18 cellular contexts compared by ENCODE assay signal in the genomic region with DNA sequence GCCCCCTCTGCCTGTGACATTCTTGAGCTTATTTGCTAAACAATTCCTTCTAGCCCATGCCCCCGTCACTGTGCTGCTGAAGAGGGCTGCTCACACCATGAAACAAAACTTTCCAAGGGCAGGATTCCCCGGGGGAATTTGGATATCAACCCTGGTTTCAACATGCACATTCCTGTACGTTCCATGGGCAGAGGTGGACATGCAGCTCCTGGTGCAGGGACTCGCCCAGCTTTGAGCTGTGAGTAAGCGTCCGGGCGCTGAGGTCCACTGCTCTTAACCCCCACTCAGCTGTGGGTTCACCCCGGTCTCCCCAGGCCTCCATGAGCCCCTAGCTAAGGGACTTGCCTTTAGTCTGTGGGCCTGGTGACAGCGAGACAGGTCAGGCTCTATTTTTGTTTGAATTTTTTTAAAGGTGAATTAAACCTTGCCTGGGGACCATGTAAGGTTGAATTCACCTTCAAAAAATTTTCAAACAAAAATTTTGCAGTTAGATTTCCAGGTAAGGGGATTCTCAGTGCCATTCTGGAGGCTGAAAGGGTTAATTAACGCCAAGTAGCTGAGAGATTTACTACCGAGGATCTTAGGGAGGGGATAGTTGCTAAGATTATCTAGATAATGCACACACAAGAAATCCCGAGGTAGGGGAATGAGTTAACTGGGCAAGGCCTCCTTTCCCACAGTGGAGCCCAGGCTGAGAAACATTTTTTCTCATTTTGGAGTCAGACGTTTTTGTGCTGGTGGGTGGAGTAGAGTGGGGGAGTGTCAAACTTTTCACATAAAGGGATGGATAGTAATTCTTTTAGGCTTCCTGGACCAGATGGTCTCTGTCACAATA.
DNase-seq lines count a peak whose midpoint lies in the region; ATAC-seq and TF ChIP-seq lines count a peak whose summit lies in the region.
"Had no signal": no experiment of that assay in that cellular context is flagged by ENCODE, and none has a peak within 500 bp of the region (broad histone marks: within the 10 kb centered on the region; RNA-seq: fewer than 3 reads in every experiment).

No MANE protein-coding gene starts in this region.

- no peak overlapping the region for H3K14ac ChIP-seq in IMR-90 (replicated peaks; ENCODE audit: low read depth, low read length)

- dilution Hi-C loops in IMR-90 (cut with HindIII; ENCODE audit: low sequenced_read_pairs, unreplicated experiment): no loop called here

- no peaks in the 10 kb centered on the region for H3K79me1 ChIP-seq in IMR-90 (ENCODE audit: low read depth in 1 of 2, low read length in 2 of 2)

- no peak overlapping the region for H2AK9ac ChIP-seq in IMR-90 (replicated peaks; ENCODE audit: low read depth, low read length, poor library complexity)

- WGBS in IMR-90 (ENCODE audit: extremely low coverage in 2 of 2, insufficient read length in 1 of 2), 2 experiments: 79% methylated on average over 4 of the region's 13 CpGs; no CpG with 5 or more reads in 1 of the 2 experiments
- WGBS in body of pancreas, 2 donors: 64 to 71% methylated on average over 13 of the region's 13 CpGs

- H3K23ac ChIP-seq in IMR-90 (ENCODE audit: low read depth, low read length): no peak overlapping the region

- CTCF ChIA-PET in IMR-90 (lab: Yijun Ruan, JAX): no interaction called here

- no peak overlapping the region for H3K4me3 ChIP-seq in IMR-90 (ENCODE audit: insufficient read depth, low read depth, low read length)
- no peak overlapping the region for H3K4me3 ChIP-seq in body of pancreas
- no peak overlapping the region for H3K4me3 ChIP-seq in fibroblast of villous mesenchyme (ENCODE audit: low read depth, low read length)
- no peak overlapping the region for H3K4me3 ChIP-seq in dorsolateral prefrontal cortex
- H3K4me3 ChIP-seq: skin epidermis, suprapubic skin had no signal

- 0 out of 2 replicates have a peak overlapping the region, but pooled peaks have one; percentile 45 for H2BK120ac ChIP-seq in IMR-90 (ENCODE audit: low read depth, low read length)

- intact Hi-C loops in IMR-90 (cut with micrococcal nuclease) (no loop called here), body of pancreas (cut with DNase I) (no loop called here), dorsolateral prefrontal cortex (cut with DNase I) (no loop called here)

- 0 out of 2 replicates have a peak overlapping the region, but pooled peaks have one; percentile 0 for H4K91ac ChIP-seq in IMR-90 (ENCODE audit: insufficient read depth, low read depth, low read length)

- H3K4ac ChIP-seq in IMR-90 (ENCODE audit: low read depth, low read length): no peak overlapping the region

- H3K9ac ChIP-seq in IMR-90 (ENCODE audit: low read depth, low read length): no peak overlapping the region
- H3K9ac ChIP-seq: parathyroid adenoma had no signal

- H3K9me3 ChIP-seq in IMR-90 (ENCODE audit: control insufficient read depth, insufficient read depth, low read length) (no peaks in the 10 kb centered on the region), body of pancreas (no peaks in the 10 kb centered on the region)
- H3K9me3 ChIP-seq: suprapubic skin had no signal

- no peak overlapping the region for H2BK20ac ChIP-seq in IMR-90 (ENCODE audit: low read depth, low read length)

- peak overlapping the region; percentile 19 for H2AFZ ChIP-seq in IMR-90 (replicated peaks; ENCODE audit: low read length, poor library complexity)
- H2AFZ ChIP-seq: parathyroid adenoma had no signal

- H3K4me2 ChIP-seq in IMR-90 (ENCODE audit: low read depth, low read length): no peak overlapping the region

- H3K18ac ChIP-seq in IMR-90 (ENCODE audit: low read depth, low read length): no peak overlapping the region

- POLR2A ChIA-PET in IMR-90 (lab: Charles Lee; ENCODE audit: unreplicated experiment): no interaction called here

- ATAC-seq in IMR-90 (ENCODE audit: low read depth): no peak
- peak; percentile 24 for ATAC-seq in body of pancreas
- ATAC-seq in HG03354 (IDR thresholded peaks at IDR 0.05; ENCODE audit: poor library complexity, severe bottlenecking, unreplicated experiment): no peak
- ATAC-seq: left lobe of liver had no signal

- H3K56ac ChIP-seq in IMR-90 (ENCODE audit: extremely low read depth, insufficient read depth, low read length): no peak overlapping the region

- no peak for TF ChIP-seq POLR2A in IMR-90 (IDR thresholded peaks at IDR 0.05; ENCODE audit: low read depth, low read length)
- TF ChIP-seq POLR2A in body of pancreas (IDR thresholded peaks at IDR 0.05): no peak

- peaks cover 8% of the 10 kb centered on the region for H3K9me1 ChIP-seq in IMR-90 (ENCODE audit: insufficient read depth, low read length)

- no peaks in the 10 kb centered on the region for H4K20me1 ChIP-seq in IMR-90 (ENCODE audit: insufficient read depth, low read length)

- TF ChIP-seq CTCF in IMR-90 (conservative IDR thresholded peaks at IDR 0.05; ENCODE audit: low read depth, low read length) (no peak), body of pancreas (IDR thresholded peaks at IDR 0.05) (no peak), fibroblast of villous mesenchyme (IDR thresholded peaks at IDR 0.05; ENCODE audit: insufficient read depth, low read depth, low read length) (no peak), dorsolateral prefrontal cortex (IDR thresholded peaks at IDR 0.05 in 54 of 56, conservative IDR thresholded peaks at IDR 0.05 in 2 of 56; ENCODE audit: low read depth in 1 of 56, partially characterized antibody in 56 of 56) (no peak)

- in situ Hi-C loops in IMR-90 (cut with MboI; ENCODE audit: low sequenced_read_pairs): no loop called here

- no peak for TF ChIP-seq RAD21 in IMR-90 (IDR thresholded peaks at IDR 0.05; ENCODE audit: low read length)

- H3K36me3 ChIP-seq in IMR-90 (ENCODE audit: control insufficient read depth, insufficient read depth, low read length): no peaks in the 10 kb centered on the region
- no peaks in the 10 kb centered on the region for H3K36me3 ChIP-seq in body of pancreas (replicated peaks in 1 of 2; ENCODE audit: insufficient read depth in 1 of 2, low read depth in 2 of 2)
- H3K36me3 ChIP-seq: suprapubic skin had no signal

- no peak overlapping the region for H2BK5ac ChIP-seq in IMR-90 (ENCODE audit: low read depth, low read length, poor library complexity, severe bottlenecking)

- H4K8ac ChIP-seq in IMR-90 (ENCODE audit: low read depth in 2 of 2, low read length in 2 of 2): no peak overlapping the region

- H2BK15ac ChIP-seq in IMR-90 (ENCODE audit: low read depth, low read length): no peak overlapping the region

- peaks cover 8% of the 10 kb centered on the region for H3K27me3 ChIP-seq in IMR-90 (ENCODE audit: control insufficient read depth, insufficient read depth, low read length)
- H3K27me3 ChIP-seq in body of pancreas: no peaks in the 10 kb centered on the region
- H3K27me3 ChIP-seq in dorsolateral prefrontal cortex: no peaks in the 10 kb centered on the region
- H3K27me3 ChIP-seq: suprapubic skin had no signal

- peak overlapping the region; percentile 3; the same call in 1 of the 2 replicates for H2AK5ac ChIP-seq in IMR-90 (ENCODE audit: low read depth, low read length)

- BruUV-seq in IMR-90 (replicated peaks; lab: Mats Ljungman, UMichigan): no TSS peak

- H3K4me1 ChIP-seq in IMR-90 (ENCODE audit: control insufficient read depth, insufficient read depth, low read length): peaks cover 9% of the 10 kb centered on the region
- peaks cover 6% of the 10 kb centered on the region for H3K4me1 ChIP-seq in body of pancreas
- H3K4me1 ChIP-seq: parathyroid adenoma had no signal

- H3K27ac ChIP-seq in IMR-90 (ENCODE audit: insufficient read depth, low read length) (no peak overlapping the region), body of pancreas (no peak overlapping the region), dorsolateral prefrontal cortex (no peak overlapping the region)
- H3K27ac ChIP-seq: parathyroid adenoma, suprapubic skin had no signal

- no peak overlapping the region for H4K5ac ChIP-seq in IMR-90 (ENCODE audit: low read depth, low read length)

- DNase-seq in IMR-90: peak; percentile 5
- no peak for DNase-seq in body of pancreas
- DNase-seq in fibroblast of villous mesenchyme (ENCODE audit: low read depth): peak; percentile 40
- peak; percentile 65 for DNase-seq in renal cortical epithelial cell (ENCODE audit: low read depth)
- DNase-seq in dorsolateral prefrontal cortex: no peak
- DNase-seq in ecto neural progenitor cell (ENCODE audit: low spot score): no peak
- DNase-seq in NCI-H526 (lab: John Stamatoyannopoulos, UW): no peak
- DNase-seq: activated CD4-positive, alpha-beta memory T cell treated with anti-CD3 and anti-CD28 coated beads for 36 hours; activated T-cell treated with anti-CD3 and anti-CD28 coated beads, Interleukin-2, amount 50 U/mL, for 1 hour; KBM-7; NCI-H1048; stimulated activated CD4-positive, alpha-beta T cell treated with anti-CD3 and anti-CD28 coated beads, Interleukin-4, amount 100 ng/mL, for 4 hours; stimulated activated CD8-positive, alpha-beta memory T cell treated with anti-CD3 and anti-CD28 coated beads, Interleukin-4, amount 100 ng/mL, for 48 hours had no signal

TF ChIP-seq in IMR-90, 13 proteins besides CTCF, POLR2A, EP300 and RAD21:
- no peak for TF ChIP-seq FOS (IDR thresholded peaks at IDR 0.05; ENCODE audit: low read depth, low read length)
- TF ChIP-seq MXI1 (IDR thresholded peaks at IDR 0.05; ENCODE audit: borderline replicate concordance, low read depth, low read length): no peak
- no peak for TF ChIP-seq RCOR1 (IDR thresholded peaks at IDR 0.05; ENCODE audit: insufficient replicate concordance, low read length)
- TF ChIP-seq, protein P1, sequence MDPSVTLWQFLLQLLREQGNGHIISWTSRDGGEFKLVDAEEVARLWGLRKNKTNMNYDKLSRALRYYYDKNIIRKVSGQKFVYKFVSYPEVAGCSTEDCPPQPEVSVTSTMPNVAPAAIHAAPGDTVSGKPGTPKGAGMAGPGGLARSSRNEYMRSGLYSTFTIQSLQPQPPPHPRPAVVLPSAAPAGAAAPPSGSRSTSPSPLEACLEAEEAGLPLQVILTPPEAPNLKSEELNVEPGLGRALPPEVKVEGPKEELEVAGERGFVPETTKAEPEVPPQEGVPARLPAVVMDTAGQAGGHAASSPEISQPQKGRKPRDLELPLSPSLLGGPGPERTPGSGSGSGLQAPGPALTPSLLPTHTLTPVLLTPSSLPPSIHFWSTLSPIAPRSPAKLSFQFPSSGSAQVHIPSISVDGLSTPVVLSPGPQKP (IDR thresholded peaks at IDR 0.05; ENCODE audit: borderline replicate concordance, low read depth, low read length): no peak

Comparison
In these comparisons a context has a peak if more than half of its experiments do, and no peak if none do; other contexts are left out.
1. DNase-seq: peak in IMR-90 (single experiment), fibroblast of villous mesenchyme (single experiment) and renal cortical epithelial cell (single experiment); none in body of pancreas (0 of 4), dorsolateral prefrontal cortex (0 of 10), ecto neural progenitor cell (single experiment) and NCI-H526 (0 of 2).